Comparison of ENCODE assay signal across 13 cellular contexts in the genomic region with DNA sequence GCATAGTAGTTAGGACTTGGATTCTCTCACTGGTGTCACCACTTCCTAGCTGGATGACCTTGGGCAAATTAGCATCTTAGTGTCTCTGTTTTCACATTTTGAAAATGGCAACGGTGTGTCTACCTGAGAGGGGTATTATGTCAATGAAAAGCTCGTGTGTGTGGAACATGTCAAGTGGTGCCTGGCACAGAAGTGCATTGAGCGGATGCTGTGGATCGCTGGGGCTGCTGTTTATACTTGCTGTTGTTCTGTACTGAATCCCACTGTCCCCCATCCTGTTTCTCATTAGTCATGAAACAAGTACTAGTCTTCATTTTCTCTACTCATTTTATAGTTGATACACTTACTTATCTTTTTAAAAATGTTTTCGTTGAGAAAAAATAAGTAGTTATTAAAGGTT. TPM values are rescaled to one million over a fixed set of nuclear protein-coding genes. Genes with fewer than 3 reads are reported as not detected.
DNase-seq lines count a peak whose midpoint lies in the region; ATAC-seq and TF ChIP-seq lines count a peak whose summit lies in the region.
"Had no signal": no experiment of that assay in that cellular context is flagged by ENCODE, and none has a peak within 500 bp of the region (broad histone marks: within the 10 kb centered on the region; RNA-seq: fewer than 3 reads in every experiment).

No MANE protein-coding gene starts in this region.

- H4K5ac ChIP-seq in H9 (ENCODE audit: insufficient read length, low read depth, low read length): no peak overlapping the region

- no peaks in the 10 kb centered on the region for H3K27me3 Mint-ChIP-seq in CD4-positive, CD25-positive, alpha-beta regulatory T cell
- H3K27me3 Mint-ChIP-seq in H9 (ENCODE audit: low read depth): no peaks in the 10 kb centered on the region
- no peaks in the 10 kb centered on the region for H3K27me3 Mint-ChIP-seq in activated naive CD8-positive, alpha-beta T cell treated with anti-CD3 and anti-CD28 coated beads for 36 hours

- H3K27ac Mint-ChIP-seq in CD4-positive, CD25-positive, alpha-beta regulatory T cell: peak overlapping the region in 2 of 3 donors; percentile 43 to 52
- peak overlapping the region in 2 of 3 experiments; percentile 8 to 58; a peak in 2 of 7 replicates for H3K27ac Mint-ChIP-seq in H9
- peak overlapping the region; percentile 2 for H3K27ac Mint-ChIP-seq in activated naive CD8-positive, alpha-beta T cell treated with anti-CD3 and anti-CD28 coated beads for 36 hours
- H3K27ac Mint-ChIP-seq: T-helper 2 cell treated with Interferon-gamma antibody and Interleukin-4, amounts not matched to agents 5 μg/mL and 100 μg/mL, for 36 hours had no signal

- no peaks in the 10 kb centered on the region for H3K23me2 ChIP-seq in H9 (ENCODE audit: insufficient read length, low read depth, low read length, poor library complexity, severe bottlenecking)

- H3K4me3 Mint-ChIP-seq in CD4-positive, CD25-positive, alpha-beta regulatory T cell: no peak overlapping the region
- no peak overlapping the region for H3K4me3 Mint-ChIP-seq in H9
- no peak overlapping the region for H3K4me3 Mint-ChIP-seq in activated naive CD8-positive, alpha-beta T cell treated with anti-CD3 and anti-CD28 coated beads for 36 hours
- H3K4me3 Mint-ChIP-seq: T-helper 2 cell treated with Interferon-gamma antibody and Interleukin-4, amounts not matched to agents 5 μg/mL and 100 μg/mL, for 36 hours had no signal

- WGBS in H9 (ENCODE audit: extremely low coverage, insufficient read length, low lambda C conversion rate): no CpG with 5 or more reads among the region's 5 CpGs
- WGBS in mesenchymal stem cell: 87% methylated on average over 5 of the region's 5 CpGs

- H2BK120ac ChIP-seq in H9 (ENCODE audit: low read depth, low read length, poor library complexity, severe bottlenecking) (no peak overlapping the region), mesenchymal stem cell (ENCODE audit: low read depth, low read length) (no peak overlapping the region)

- H2AFZ ChIP-seq in H9 (ENCODE audit: low read length): no peak overlapping the region
- H2AFZ ChIP-seq in mesenchymal stem cell (ENCODE audit: low read depth, low read length): no peak overlapping the region

- peaks cover 41 to 68% (median 46%) of the 10 kb centered on the region in 4 donors for H3K4me1 Mint-ChIP-seq in CD4-positive, CD25-positive, alpha-beta regulatory T cell
- H3K4me1 Mint-ChIP-seq in H9: peaks cover 11 to 14% of the 10 kb centered on the region in 2 experiments
- peaks cover 52% of the 10 kb centered on the region for H3K4me1 Mint-ChIP-seq in activated naive CD8-positive, alpha-beta T cell treated with anti-CD3 and anti-CD28 coated beads for 36 hours

- no peak overlapping the region for H3T11ph ChIP-seq in H9 (ENCODE audit: low read length)

- H3K9me3 ChIP-seq in CD4-positive, CD25-positive, alpha-beta regulatory T cell (ENCODE audit: control insufficient read depth in 2 of 2, low read length in 2 of 2): no peaks in the 10 kb centered on the region
- no peaks in the 10 kb centered on the region for H3K9me3 ChIP-seq in H9 (ENCODE audit: control insufficient read depth, low read depth, low read length)
- H3K9me3 ChIP-seq in mesenchymal stem cell (ENCODE audit: control insufficient read depth, low read length): no peaks in the 10 kb centered on the region
- H3K9me3 ChIP-seq: gastroesophageal sphincter, suprapubic skin had no signal

- H3K36me3 ChIP-seq in CD4-positive, CD25-positive, alpha-beta regulatory T cell (ENCODE audit: control insufficient read depth, insufficient read depth, low read length): peaks cover 27% of the 10 kb centered on the region
- H3K36me3 ChIP-seq in mesenchymal stem cell (ENCODE audit: control insufficient read depth in 1 of 2, insufficient read depth in 2 of 2, low read depth in 1 of 2, low read length in 2 of 2) (peaks cover 16 to 25% of the 10 kb centered on the region in 2 experiments), brain microvascular endothelial cell (replicated peaks) (no peaks in the 10 kb centered on the region)

- H3K4me3 ChIP-seq in CD4-positive, CD25-positive, alpha-beta regulatory T cell (ENCODE audit: low read depth, low read length): no peak overlapping the region
- H3K4me3 ChIP-seq in mesenchymal stem cell (ENCODE audit: insufficient read depth in 1 of 2, low read depth in 1 of 2, low read length in 2 of 2) (peak overlapping the region in 1 of 2 experiments; percentile 41), brain microvascular endothelial cell (ENCODE audit: low read depth, low read length) (no peak overlapping the region)
- H3K4me3 ChIP-seq: gastroesophageal sphincter, suprapubic skin had no signal

- H3K4me2 ChIP-seq in H9 (ENCODE audit: insufficient read depth, insufficient read length, low read length) (no peak overlapping the region), mesenchymal stem cell (ENCODE audit: low read length, poor library complexity, severe bottlenecking) (no peak overlapping the region)

- H3K79me2 ChIP-seq in H9 (ENCODE audit: insufficient read depth, low read length): peaks cover 16% of the 10 kb centered on the region; the same call in 1 of the 2 replicates

- no peak for DNase-seq in CD4-positive, CD25-positive, alpha-beta regulatory T cell
- DNase-seq in H9: no peak
- DNase-seq in activated naive CD8-positive, alpha-beta T cell treated with anti-CD3 and anti-CD28 coated beads for 36 hours: no peak
- DNase-seq in mesenchymal stem cell: no peak
- DNase-seq in brain microvascular endothelial cell: no peak
- DNase-seq in effector CD4-positive, alpha-beta T cell: no peak
- DNase-seq: islet precursor cell had no signal

- H2BK20ac ChIP-seq in H9 (ENCODE audit: low read depth, low read length, poor library complexity, severe bottlenecking): no peak overlapping the region

- H4K8ac ChIP-seq in H9 (replicated peaks; ENCODE audit: insufficient read length, low read depth, low read length): no peak overlapping the region
- H4K8ac ChIP-seq in mesenchymal stem cell (ENCODE audit: low read length): no peak overlapping the region

- H4K91ac ChIP-seq in H9 (ENCODE audit: insufficient read length, low read depth, low read length) (no peak overlapping the region), mesenchymal stem cell (ENCODE audit: low read length) (no peak overlapping the region)

- no peak overlapping the region for H3K18ac ChIP-seq in H9 (ENCODE audit: insufficient read length, low read depth, low read length)
- no peak overlapping the region for H3K18ac ChIP-seq in mesenchymal stem cell (ENCODE audit: low read depth in 1 of 2, low read length in 2 of 2)

- H3K23ac ChIP-seq in H9 (ENCODE audit: insufficient read length, low read depth, low read length) (no peak overlapping the region), mesenchymal stem cell (ENCODE audit: low read length in 2 of 2) (no peak overlapping the region)

- in situ Hi-C loops in brain microvascular endothelial cell (cut with HindIII; ENCODE audit: low pct_ligation_motif_present, low sequenced_read_pairs): no loop called here

- H2AK5ac ChIP-seq in H9 (ENCODE audit: insufficient read length, low read length) (no peak overlapping the region), mesenchymal stem cell (ENCODE audit: low read length, severe bottlenecking) (no peak overlapping the region)

- H2BK15ac ChIP-seq in H9 (ENCODE audit: low read depth, low read length) (no peak overlapping the region), mesenchymal stem cell (ENCODE audit: low read depth, poor library complexity, severe bottlenecking) (no peak overlapping the region)

- no peak overlapping the region for H3K14ac ChIP-seq in H9 (ENCODE audit: insufficient read depth, low read length)
- H3K14ac ChIP-seq in mesenchymal stem cell (ENCODE audit: low read length in 2 of 2): no peak overlapping the region

- H3K79me1 ChIP-seq in H9 (ENCODE audit: insufficient read depth, low read depth, low read length, poor library complexity, severe bottlenecking): peaks cover 13% of the 10 kb centered on the region
- no peaks in the 10 kb centered on the region for H3K79me1 ChIP-seq in mesenchymal stem cell (replicated peaks; ENCODE audit: low read length, poor library complexity, severe bottlenecking)

- H4K20me1 ChIP-seq in H9 (ENCODE audit: control insufficient read depth, insufficient read depth, insufficient read length): no peaks in the 10 kb centered on the region

- H3K4me1 ChIP-seq in CD4-positive, CD25-positive, alpha-beta regulatory T cell (ENCODE audit: control insufficient read depth, insufficient read depth, low read length, poor library complexity, severe bottlenecking): peaks cover 6% of the 10 kb centered on the region
- H3K4me1 ChIP-seq in H9 (ENCODE audit: insufficient read depth, low read length) (no peaks in the 10 kb centered on the region; the same call in 1 of the 2 replicates), mesenchymal stem cell (ENCODE audit: control insufficient read depth, insufficient read depth, low read depth, low read length) (peaks cover 5% of the 10 kb centered on the region)

- H3K9ac ChIP-seq in H9 (ENCODE audit: extremely low read depth, insufficient read length, low read length): no peak overlapping the region
- H3K9ac ChIP-seq in mesenchymal stem cell (ENCODE audit: low read length): peak overlapping the region; percentile 13

- no peak overlapping the region for H3K56ac ChIP-seq in H9 (ENCODE audit: insufficient read length, low read depth, low read length)

- no peak overlapping the region for H3K4ac ChIP-seq in H9 (ENCODE audit: low read depth, low read length)
- H3K4ac ChIP-seq in mesenchymal stem cell (ENCODE audit: low read depth in 1 of 2, low read length in 2 of 2): no peak overlapping the region

- ATAC-seq in CD4-positive, CD25-positive, alpha-beta regulatory T cell (ENCODE audit: low read depth in 2 of 2): no peak
- ATAC-seq in HG02970 (IDR thresholded peaks at IDR 0.05; ENCODE audit: low FRiP score, unreplicated experiment) (no peak), GM18858 (IDR thresholded peaks at IDR 0.05; ENCODE audit: unreplicated experiment) (no peak)
- ATAC-seq: gastroesophageal sphincter, HCT116 had no signal

- H3K27ac ChIP-seq in CD4-positive, CD25-positive, alpha-beta regulatory T cell (ENCODE audit: insufficient read depth, low read length, poor library complexity, severe bottlenecking): peak overlapping the region; percentile 8
- no peak overlapping the region for H3K27ac ChIP-seq in H9 (ENCODE audit: insufficient read length, low read depth, low read length)
- H3K27ac ChIP-seq in mesenchymal stem cell (ENCODE audit: low read length, poor library complexity, severe bottlenecking): no peak overlapping the region
- H3K27ac ChIP-seq in brain microvascular endothelial cell: no peak overlapping the region

- H2BK12ac ChIP-seq in H9 (ENCODE audit: insufficient read length, low read depth, low read length) (no peak overlapping the region), mesenchymal stem cell (ENCODE audit: low read length in 2 of 2) (no peak overlapping the region)

- no peak for TF ChIP-seq CTCF in H9 (conservative IDR thresholded peaks at IDR 0.05)
- TF ChIP-seq CTCF in brain microvascular endothelial cell (IDR thresholded peaks at IDR 0.05; ENCODE audit: low read depth, low read length, missing control alignments): no peak

- H3K9me3 Mint-ChIP-seq in CD4-positive, CD25-positive, alpha-beta regulatory T cell: no peaks in the 10 kb centered on the region
- H3K9me3 Mint-ChIP-seq in H9: no peaks in the 10 kb centered on the region
- H3K9me3 Mint-ChIP-seq in activated naive CD8-positive, alpha-beta T cell treated with anti-CD3 and anti-CD28 coated beads for 36 hours: no peaks in the 10 kb centered on the region
- H3K9me3 Mint-ChIP-seq: T-helper 2 cell treated with Interferon-gamma antibody and Interleukin-4, amounts not matched to agents 5 μg/mL and 100 μg/mL, for 36 hours had no signal

- H2BK5ac ChIP-seq in H9 (ENCODE audit: insufficient read length, low read length) (no peak overlapping the region), mesenchymal stem cell (ENCODE audit: low read depth, low read length, poor library complexity, severe bottlenecking) (no peak overlapping the region)

- peaks cover 11% of the 10 kb centered on the region for H3K36me3 Mint-ChIP-seq in CD4-positive, CD25-positive, alpha-beta regulatory T cell
- H3K36me3 Mint-ChIP-seq in H9 (ENCODE audit: insufficient read depth in 1 of 3, low read depth in 3 of 3): peaks cover 0 to 17% (median 15%) of the 10 kb centered on the region in 3 experiments; a peak in 4 of 7 replicates
- peaks cover 10% of the 10 kb centered on the region for H3K36me3 Mint-ChIP-seq in activated naive CD8-positive, alpha-beta T cell treated with anti-CD3 and anti-CD28 coated beads for 36 hours

- H3K27me3 ChIP-seq in CD4-positive, CD25-positive, alpha-beta regulatory T cell (ENCODE audit: control insufficient read depth, insufficient read depth, low read length): no peaks in the 10 kb centered on the region
- H3K27me3 ChIP-seq in H9 (ENCODE audit: insufficient read depth, low read length) (no peaks in the 10 kb centered on the region), mesenchymal stem cell (ENCODE audit: control insufficient read depth in 1 of 2, insufficient read depth in 1 of 2, low read length in 2 of 2) (no peaks in the 10 kb centered on the region), brain microvascular endothelial cell (replicated peaks) (no peaks in the 10 kb centered on the region)
- H3K27me3 ChIP-seq: gastroesophageal sphincter, suprapubic skin had no signal

RNA-seq across cellular contexts. Expression of a gene that starts 26.1 kb away (rescaled TPM):
- total RNA-seq in CD4-positive, CD25-positive, alpha-beta regulatory T cell: 196 TPM
- 10 to 100 TPM; 33.5 to 44.1 (median 35.5) TPM for polyA plus RNA-seq in CD4-positive, CD25-positive, alpha-beta regulatory T cell
- total RNA-seq in H9 (2021): 65.5 and 71.3 TPM in 2 replicates
- 10 to 100 TPM; 69.8 to 74.6 TPM for total RNA-seq in activated naive CD8-positive, alpha-beta T cell treated with anti-CD3 and anti-CD28 coated beads for 36 hours
- 22.3 TPM for polyA plus RNA-seq in mesenchymal stem cell (2013, experiment 1 of 2)
- polyA plus RNA-seq in mesenchymal stem cell (2013, experiment 2 of 2): 20.3 TPM
